In the genomic region with DNA sequence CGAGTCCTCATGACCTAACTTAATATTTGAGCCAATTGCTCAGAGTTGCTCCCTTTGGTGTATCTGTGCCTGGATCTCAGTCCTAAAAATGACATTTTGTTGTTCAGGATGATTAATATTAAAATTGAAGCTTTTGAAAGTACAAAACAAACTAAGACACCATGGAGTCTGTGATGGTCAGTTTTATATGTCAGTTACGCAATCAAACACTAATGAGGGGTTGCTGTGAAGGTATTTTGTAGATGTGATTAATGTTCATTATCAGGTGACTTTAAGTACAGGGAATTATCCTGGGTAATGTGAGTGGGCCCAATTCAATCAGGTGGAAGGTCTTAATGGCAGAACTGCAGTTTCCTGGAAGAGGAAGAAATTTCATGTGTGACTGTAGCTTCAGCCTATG, we compare ENCODE assay signal across 3 cellular contexts.
TF ChIP-seq lines count a peak whose summit lies in the region.

No MANE protein-coding gene starts in this region.

TF ChIP-seq in IMR-90, 13 proteins besides CTCF, POLR2A, EP300 and RAD21:
- peak; percentile 70 for TF ChIP-seq CEBPB (IDR thresholded peaks at IDR 0.05; ENCODE audit: low read depth, low read length)
- no peak for TF ChIP-seq MXI1 (IDR thresholded peaks at IDR 0.05; ENCODE audit: borderline replicate concordance, low read depth, low read length)

TF ChIP-seq in K562, 482 proteins besides CTCF, POLR2A, EP300 and RAD21:
- TF ChIP-seq ZNF253 (CRISPR knock-in tag; conservative IDR thresholded peaks at IDR 0.05) = no peak
- TF ChIP-seq TFE3 (CRISPR knock-in tag; IDR thresholded peaks at IDR 0.05) = no peak
- no peak for TF ChIP-seq CEBPG (CRISPR knock-in tag; IDR thresholded peaks at IDR 0.05)
- peak in 1 of 2 experiments; percentile 77; a peak in 2 of 4 replicates for TF ChIP-seq CEBPG (tag; conservative IDR thresholded peaks at IDR 0.05 in 1 of 2, IDR thresholded peaks at IDR 0.05 in 1 of 2)
- TF ChIP-seq CEBPB (tag; IDR thresholded peaks at IDR 0.05) = peak; percentile 56
- no peak for TF ChIP-seq PHF20 (IDR thresholded peaks at IDR 0.05; ENCODE audit: partially characterized antibody)

TF ChIP-seq in H1, 55 proteins besides CTCF, POLR2A, EP300 and RAD21:
- TF ChIP-seq SP4 (IDR thresholded peaks at IDR 0.05; ENCODE audit: low read length) (no peak), GABPA (IDR thresholded peaks at IDR 0.05; ENCODE audit: borderline replicate concordance, insufficient read depth, low read length) (no peak), CEBPB (IDR thresholded peaks at IDR 0.05; ENCODE audit: low read depth, low read length) (peak; percentile 58; the same call in 1 of the 2 replicates)
